ENCODE assay signal across 22 cellular contexts in genomic region chr4:84684361-84684760, GRCh38.
DNase-seq lines count a peak whose midpoint lies in the region; ATAC-seq and TF ChIP-seq lines count a peak whose summit lies in the region.
"Had no signal": no experiment of that assay in that cellular context is flagged by ENCODE, and none has a peak within 500 bp of the region (broad histone marks: within the 10 kb centered on the region; RNA-seq: fewer than 3 reads in every experiment).

No MANE protein-coding gene starts in this region.

- H3K4me1 Mint-ChIP-seq in H9 = peaks cover 4 to 12% of the 10 kb centered on the region in 2 experiments; a peak in 3 of 4 replicates
- peaks cover 5% of the 10 kb centered on the region for H3K4me1 Mint-ChIP-seq in T-helper 17 cell

- TF ChIP-seq POLR2A in adrenal gland (IDR thresholded peaks at IDR 0.05) = no peak
- no peak for TF ChIP-seq POLR2A in lower leg skin (IDR thresholded peaks at IDR 0.05)

- H3T11ph ChIP-seq in H9 (ENCODE audit: low read length) = no peak overlapping the region

- H2BK120ac ChIP-seq in H9 (ENCODE audit: low read depth, low read length, poor library complexity, severe bottlenecking) = no peak overlapping the region

- DNase-seq in H9 (no peak), T-helper 17 cell (no peak), smooth muscle cell (lab: John Stamatoyannopoulos, UW; ENCODE audit: unreplicated experiment) (no peak), adrenal gland (no peak), lower leg skin (ENCODE audit: low spot score in 2 of 2) (no peak), GM19238 (ENCODE audit: insufficient read length, low spot score) (no peak)
- DNase-seq: AML-193; C1 segment of cervical spinal cord; CD4-positive, alpha-beta memory T cell; COR-L47; DMS53; IMR-90; NCI-H1092 treated with DMSO at 0.1 percent for 48 hours; NCI-H2029 treated with DMSO at 0.1 percent for 48 hours; NCI-H2227 treated with DMSO at 0.1 percent for 48 hours; NCI-H69; Right ventricle myocardium superior; RPMI8226 had no signal

- no peak overlapping the region for H4K5ac ChIP-seq in H9 (ENCODE audit: insufficient read length, low read depth, low read length)

- peaks cover 17 to 59% (median 58%) of the 10 kb centered on the region in 3 experiments; a peak in 6 of 7 replicates for H3K36me3 Mint-ChIP-seq in H9 (ENCODE audit: insufficient read depth in 1 of 3, low read depth in 3 of 3)
- no peaks in the 10 kb centered on the region for H3K36me3 Mint-ChIP-seq in T-helper 17 cell (ENCODE audit: low read depth)
- H3K36me3 Mint-ChIP-seq: CD4-positive, alpha-beta memory T cell had no signal

- intact Hi-C loops in adrenal gland (cut with DNase I) (no loop called here), lower leg skin (cut with DNase I; ENCODE audit: low total_unique reads) (no loop called here)

- H3K27ac Mint-ChIP-seq in H9 = peak overlapping the region in 2 of 3 experiments; percentile 36 to 50; a peak in 2 of 7 replicates
- peak overlapping the region; percentile 10 for H3K27ac Mint-ChIP-seq in T-helper 17 cell
- H3K27ac Mint-ChIP-seq: CD4-positive, alpha-beta memory T cell had no signal

- H3K4me1 ChIP-seq in H9 (ENCODE audit: insufficient read depth, low read length) = no peaks in the 10 kb centered on the region
- H3K4me1 ChIP-seq in smooth muscle cell (ENCODE audit: low read depth) = peaks cover 12% of the 10 kb centered on the region
- H3K4me1 ChIP-seq in adrenal gland (replicated peaks in 1 of 2) = peaks cover 0 to 8% of the 10 kb centered on the region in 2 donors

- no peaks in the 10 kb centered on the region for H3K23me2 ChIP-seq in H9 (ENCODE audit: insufficient read length, low read depth, low read length, poor library complexity, severe bottlenecking)

- H2BK20ac ChIP-seq in H9 (ENCODE audit: low read depth, low read length, poor library complexity, severe bottlenecking) = no peak overlapping the region

- H3K9ac ChIP-seq in H9 (ENCODE audit: extremely low read depth, insufficient read length, low read length) (no peak overlapping the region), smooth muscle cell (ENCODE audit: low read depth) (no peak overlapping the region)

- H3K27me3 ChIP-seq in H9 (ENCODE audit: insufficient read depth, low read length) (no peaks in the 10 kb centered on the region), smooth muscle cell (ENCODE audit: low read depth) (no peaks in the 10 kb centered on the region), adrenal gland (no peaks in the 10 kb centered on the region)
- H3K27me3 ChIP-seq: SJSA1 had no signal

- no peak overlapping the region for H4K8ac ChIP-seq in H9 (replicated peaks; ENCODE audit: insufficient read length, low read depth, low read length)

- H2AK5ac ChIP-seq in H9 (ENCODE audit: insufficient read length, low read length) = no peak overlapping the region

- H3K27ac ChIP-seq in H9 (ENCODE audit: insufficient read length, low read depth, low read length) (no peak overlapping the region), cingulate gyrus (ENCODE audit: low read depth, low read length) (peak overlapping the region; percentile 20), smooth muscle cell (ENCODE audit: low read depth) (peak overlapping the region; percentile 31), adrenal gland (no peak overlapping the region)
- H3K27ac ChIP-seq: A549, SJSA1 had no signal

- H3K9me3 ChIP-seq in H9 (ENCODE audit: control insufficient read depth, low read depth, low read length) = no peaks in the 10 kb centered on the region
- no peaks in the 10 kb centered on the region for H3K9me3 ChIP-seq in T-helper 17 cell (ENCODE audit: control insufficient read depth, low read length, poor library complexity, severe bottlenecking)
- H3K9me3 ChIP-seq in smooth muscle cell (replicated peaks; ENCODE audit: low read depth) = no peaks in the 10 kb centered on the region
- H3K9me3 ChIP-seq in adrenal gland (replicated peaks in 1 of 3) = no peaks in the 10 kb centered on the region
- H3K9me3 ChIP-seq: A549, SJSA1 had no signal

- no peaks in the 10 kb centered on the region for H3K27me3 Mint-ChIP-seq in H9 (ENCODE audit: low read depth)
- H3K27me3 Mint-ChIP-seq in T-helper 17 cell = peaks cover 5% of the 10 kb centered on the region

- no peak overlapping the region for H3K14ac ChIP-seq in H9 (ENCODE audit: insufficient read depth, low read length)

- no CpG with 5 or more reads among the region's 3 CpGs for WGBS in H9 (ENCODE audit: extremely low coverage, insufficient read length, low lambda C conversion rate)
- 88% methylated on average over 3 of the region's 3 CpGs for WGBS in smooth muscle cell (ENCODE audit: low lambda C conversion rate)
- WGBS in adrenal gland, 4 donors = 79 to 93% (median 89%) methylated on average over 3 of the region's 3 CpGs
- 83 to 84% methylated on average over 3 of the region's 3 CpGs for WGBS in lower leg skin, 2 donors

- H2BK12ac ChIP-seq in H9 (ENCODE audit: insufficient read length, low read depth, low read length) = no peak overlapping the region

- H3K4me3 Mint-ChIP-seq in H9 (no peak overlapping the region), T-helper 17 cell (no peak overlapping the region)
- H3K4me3 Mint-ChIP-seq: CD4-positive, alpha-beta memory T cell had no signal

- no peak for ATAC-seq in T-helper 17 cell
- ATAC-seq: A549, HCT116 had no signal

- H3K4me2 ChIP-seq in H9 (ENCODE audit: insufficient read depth, insufficient read length, low read length) (no peak overlapping the region), smooth muscle cell (no peak overlapping the region)
- H3K4me2 ChIP-seq: A549 had no signal

- peaks cover 9% of the 10 kb centered on the region for H3F3A ChIP-seq in smooth muscle cell (ENCODE audit: low read depth)

- H3K18ac ChIP-seq in H9 (ENCODE audit: insufficient read length, low read depth, low read length) = no peak overlapping the region

- no peak overlapping the region for H2BK5ac ChIP-seq in H9 (ENCODE audit: insufficient read length, low read length)

- H4K91ac ChIP-seq in H9 (ENCODE audit: insufficient read length, low read depth, low read length) = no peak overlapping the region

- no peak overlapping the region for H3K56ac ChIP-seq in H9 (ENCODE audit: insufficient read length, low read depth, low read length)

- no peaks in the 10 kb centered on the region for H3K79me2 ChIP-seq in H9 (ENCODE audit: insufficient read depth, low read length)
- no peaks in the 10 kb centered on the region for H3K79me2 ChIP-seq in smooth muscle cell (ENCODE audit: low read depth)

- no peak overlapping the region for H3K23ac ChIP-seq in H9 (ENCODE audit: insufficient read length, low read depth, low read length)

- no peak for TF ChIP-seq CTCF in H9 (conservative IDR thresholded peaks at IDR 0.05)
- TF ChIP-seq CTCF in smooth muscle cell (IDR thresholded peaks at IDR 0.05; ENCODE audit: borderline replicate concordance, insufficient read depth, poor library complexity, severe bottlenecking) = no peak
- TF ChIP-seq CTCF in adrenal gland (IDR thresholded peaks at IDR 0.05) = no peak
- TF ChIP-seq CTCF in lower leg skin (IDR thresholded peaks at IDR 0.05) = no peak

- H2BK15ac ChIP-seq in H9 (ENCODE audit: low read depth, low read length) = no peak overlapping the region

- no peaks in the 10 kb centered on the region for H4K20me1 ChIP-seq in H9 (ENCODE audit: control insufficient read depth, insufficient read depth, insufficient read length)
- H4K20me1 ChIP-seq in smooth muscle cell (ENCODE audit: low read depth) = no peaks in the 10 kb centered on the region

- no peaks in the 10 kb centered on the region for H3K36me3 ChIP-seq in smooth muscle cell (ENCODE audit: low read depth)
- H3K36me3 ChIP-seq in adrenal gland (replicated peaks in 1 of 2) = peaks cover 0 to 53% of the 10 kb centered on the region in 2 donors

- H2AFZ ChIP-seq in H9 (ENCODE audit: low read length) (no peak overlapping the region), smooth muscle cell (ENCODE audit: low read depth) (no peak overlapping the region)

- H3K4me3 ChIP-seq in smooth muscle cell (no peak overlapping the region), adrenal gland (no peak overlapping the region), lower leg skin (ENCODE audit: low read depth, poor library complexity, severe bottlenecking) (no peak overlapping the region)
- H3K4me3 ChIP-seq: A549, SJSA1 had no signal

- no peaks in the 10 kb centered on the region for H3K79me1 ChIP-seq in H9 (ENCODE audit: insufficient read depth, low read depth, low read length, poor library complexity, severe bottlenecking)

- H3K9me3 Mint-ChIP-seq in H9 = no peaks in the 10 kb centered on the region
- H3K9me3 Mint-ChIP-seq: CD4-positive, alpha-beta memory T cell had no signal

- H3K4ac ChIP-seq in H9 (ENCODE audit: low read depth, low read length) = no peak overlapping the region

Comparison
In these comparisons a context has a peak if more than half of its experiments do, and no peak if none do; other contexts are left out.
1. H3K27ac ChIP-seq: peak in cingulate gyrus (single experiment) and smooth muscle cell (single experiment); none in H9 (single experiment) and adrenal gland (0 of 5).